ENCODE assay signal across 1 cellular context in the genomic region with DNA sequence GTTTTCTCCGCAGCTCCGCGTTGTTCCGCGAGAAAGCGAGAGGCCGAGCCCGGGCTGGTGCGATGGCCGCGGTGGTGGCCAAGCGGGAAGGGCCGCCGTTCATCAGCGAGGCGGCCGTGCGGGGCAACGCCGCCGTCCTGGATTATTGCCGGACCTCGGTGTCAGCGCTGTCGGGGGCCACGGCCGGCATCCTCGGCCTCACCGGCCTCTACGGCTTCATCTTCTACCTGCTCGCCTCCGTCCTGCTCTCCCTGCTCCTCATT.
A peak's percentile ranks its signal among the peaks of the same experiment; 100 is the strongest.
TF ChIP-seq lines count a peak whose summit lies in the region.

No MANE protein-coding gene starts in this region.

TF ChIP-seq in HepG2, 621 proteins besides CTCF, POLR2A, EP300 and RAD21 (continues in another document):
- TF ChIP-seq, protein P1, sequence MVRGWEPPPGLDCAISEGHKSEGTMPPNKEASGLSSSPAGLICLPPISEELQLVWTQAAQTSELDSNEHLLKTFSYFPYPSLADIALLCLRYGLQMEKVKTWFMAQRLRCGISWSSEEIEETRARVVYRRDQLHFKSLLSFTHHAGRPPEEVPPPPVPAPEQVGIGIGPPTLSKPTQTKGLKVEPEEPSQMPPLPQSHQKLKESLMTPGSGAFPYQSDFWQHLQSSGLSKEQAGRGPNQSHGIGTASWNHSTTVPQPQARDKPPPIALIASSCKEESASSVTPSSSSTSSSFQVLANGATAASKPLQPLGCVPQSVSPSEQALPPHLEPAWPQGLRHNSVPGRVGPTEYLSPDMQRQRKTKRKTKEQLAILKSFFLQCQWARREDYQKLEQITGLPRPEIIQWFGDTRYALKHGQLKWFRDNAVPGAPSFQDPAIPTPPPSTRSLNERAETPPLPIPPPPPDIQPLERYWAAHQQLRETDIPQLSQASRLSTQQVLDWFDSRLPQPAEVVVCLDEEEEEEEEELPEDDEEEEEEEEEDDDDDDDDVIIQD (CRISPR knock-in tag; IDR thresholded peaks at IDR 0.05; ENCODE audit: low read depth), result no peak
- peak; percentile 45 for TF ChIP-seq ZNF777 (CRISPR knock-in tag; IDR thresholded peaks at IDR 0.05)
- TF ChIP-seq, protein P2, sequence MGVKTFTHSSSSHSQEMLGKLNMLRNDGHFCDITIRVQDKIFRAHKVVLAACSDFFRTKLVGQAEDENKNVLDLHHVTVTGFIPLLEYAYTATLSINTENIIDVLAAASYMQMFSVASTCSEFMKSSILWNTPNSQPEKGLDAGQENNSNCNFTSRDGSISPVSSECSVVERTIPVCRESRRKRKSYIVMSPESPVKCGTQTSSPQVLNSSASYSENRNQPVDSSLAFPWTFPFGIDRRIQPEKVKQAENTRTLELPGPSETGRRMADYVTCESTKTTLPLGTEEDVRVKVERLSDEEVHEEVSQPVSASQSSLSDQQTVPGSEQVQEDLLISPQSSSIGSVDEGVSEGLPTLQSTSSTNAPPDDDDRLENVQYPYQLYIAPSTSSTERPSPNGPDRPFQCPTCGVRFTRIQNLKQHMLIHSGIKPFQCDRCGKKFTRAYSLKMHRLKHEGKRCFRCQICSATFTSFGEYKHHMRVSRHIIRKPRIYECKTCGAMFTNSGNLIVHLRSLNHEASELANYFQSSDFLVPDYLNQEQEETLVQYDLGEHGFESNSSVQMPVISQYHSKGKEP (CRISPR knock-in tag; IDR thresholded peaks at IDR 0.05), result 0 out of 2 replicates have a peak, but pooled peaks have one; percentile 11
- TF ChIP-seq ZNF121 (CRISPR knock-in tag; IDR thresholded peaks at IDR 0.05), result no peak
- no peak for TF ChIP-seq ZSCAN31 (CRISPR knock-in tag; IDR thresholded peaks at IDR 0.05; ENCODE audit: low read depth)
- TF ChIP-seq JUN (CRISPR knock-in tag; IDR thresholded peaks at IDR 0.05), result 0 out of 2 replicates have a peak, but pooled peaks have one; percentile 15
- TF ChIP-seq ZNF432 (CRISPR knock-in tag; IDR thresholded peaks at IDR 0.05; ENCODE audit: borderline replicate concordance), result no peak
- TF ChIP-seq ZNF160 (CRISPR knock-in tag; IDR thresholded peaks at IDR 0.05), result no peak
- no peak for TF ChIP-seq ATAD3A (CRISPR knock-in tag; IDR thresholded peaks at IDR 0.05)
- TF ChIP-seq, protein P3, sequence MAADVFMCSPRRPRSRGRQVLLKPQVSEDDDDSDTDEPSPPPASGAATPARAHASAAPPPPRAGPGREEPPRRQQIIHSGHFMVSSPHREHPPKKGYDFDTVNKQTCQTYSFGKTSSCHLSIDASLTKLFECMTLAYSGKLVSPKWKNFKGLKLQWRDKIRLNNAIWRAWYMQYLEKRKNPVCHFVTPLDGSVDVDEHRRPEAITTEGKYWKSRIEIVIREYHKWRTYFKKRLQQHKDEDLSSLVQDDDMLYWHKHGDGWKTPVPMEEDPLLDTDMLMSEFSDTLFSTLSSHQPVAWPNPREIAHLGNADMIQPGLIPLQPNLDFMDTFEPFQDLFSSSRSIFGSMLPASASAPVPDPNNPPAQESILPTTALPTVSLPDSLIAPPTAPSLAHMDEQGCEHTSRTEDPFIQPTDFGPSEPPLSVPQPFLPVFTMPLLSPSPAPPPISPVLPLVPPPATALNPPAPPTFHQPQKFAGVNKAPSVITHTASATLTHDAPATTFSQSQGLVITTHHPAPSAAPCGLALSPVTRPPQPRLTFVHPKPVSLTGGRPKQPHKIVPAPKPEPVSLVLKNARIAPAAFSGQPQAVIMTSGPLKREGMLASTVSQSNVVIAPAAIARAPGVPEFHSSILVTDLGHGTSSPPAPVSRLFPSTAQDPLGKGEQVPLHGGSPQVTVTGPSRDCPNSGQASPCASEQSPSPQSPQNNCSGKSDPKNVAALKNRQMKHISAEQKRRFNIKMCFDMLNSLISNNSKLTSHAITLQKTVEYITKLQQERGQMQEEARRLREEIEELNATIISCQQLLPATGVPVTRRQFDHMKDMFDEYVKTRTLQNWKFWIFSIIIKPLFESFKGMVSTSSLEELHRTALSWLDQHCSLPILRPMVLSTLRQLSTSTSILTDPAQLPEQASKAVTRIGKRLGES (CRISPR knock-in tag; IDR thresholded peaks at IDR 0.05; ENCODE audit: borderline replicate concordance), result no peak
- peak; percentile 25 for TF ChIP-seq IKZF4 (CRISPR knock-in tag; IDR thresholded peaks at IDR 0.05; ENCODE audit: borderline replicate concordance, low read depth, not compliant biosample characterization)
- TF ChIP-seq ZNF788 (CRISPR knock-in tag; IDR thresholded peaks at IDR 0.05; ENCODE audit: borderline replicate concordance), result no peak
- TF ChIP-seq ZNF326 (CRISPR knock-in tag; IDR thresholded peaks at IDR 0.05; ENCODE audit: borderline replicate concordance), result no peak
- TF ChIP-seq, protein P4, sequence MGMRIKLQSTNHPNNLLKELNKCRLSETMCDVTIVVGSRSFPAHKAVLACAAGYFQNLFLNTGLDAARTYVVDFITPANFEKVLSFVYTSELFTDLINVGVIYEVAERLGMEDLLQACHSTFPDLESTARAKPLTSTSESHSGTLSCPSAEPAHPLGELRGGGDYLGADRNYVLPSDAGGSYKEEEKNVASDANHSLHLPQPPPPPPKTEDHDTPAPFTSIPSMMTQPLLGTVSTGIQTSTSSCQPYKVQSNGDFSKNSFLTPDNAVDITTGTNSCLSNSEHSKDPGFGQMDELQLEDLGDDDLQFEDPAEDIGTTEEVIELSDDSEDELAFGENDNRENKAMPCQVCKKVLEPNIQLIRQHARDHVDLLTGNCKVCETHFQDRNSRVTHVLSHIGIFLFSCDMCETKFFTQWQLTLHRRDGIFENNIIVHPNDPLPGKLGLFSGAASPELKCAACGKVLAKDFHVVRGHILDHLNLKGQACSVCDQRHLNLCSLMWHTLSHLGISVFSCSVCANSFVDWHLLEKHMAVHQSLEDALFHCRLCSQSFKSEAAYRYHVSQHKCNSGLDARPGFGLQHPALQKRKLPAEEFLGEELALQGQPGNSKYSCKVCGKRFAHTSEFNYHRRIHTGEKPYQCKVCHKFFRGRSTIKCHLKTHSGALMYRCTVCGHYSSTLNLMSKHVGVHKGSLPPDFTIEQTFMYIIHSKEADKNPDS (CRISPR knock-in tag; IDR thresholded peaks at IDR 0.05), result 0 out of 2 replicates have a peak, but pooled peaks have one; percentile 21
- TF ChIP-seq, protein P5, sequence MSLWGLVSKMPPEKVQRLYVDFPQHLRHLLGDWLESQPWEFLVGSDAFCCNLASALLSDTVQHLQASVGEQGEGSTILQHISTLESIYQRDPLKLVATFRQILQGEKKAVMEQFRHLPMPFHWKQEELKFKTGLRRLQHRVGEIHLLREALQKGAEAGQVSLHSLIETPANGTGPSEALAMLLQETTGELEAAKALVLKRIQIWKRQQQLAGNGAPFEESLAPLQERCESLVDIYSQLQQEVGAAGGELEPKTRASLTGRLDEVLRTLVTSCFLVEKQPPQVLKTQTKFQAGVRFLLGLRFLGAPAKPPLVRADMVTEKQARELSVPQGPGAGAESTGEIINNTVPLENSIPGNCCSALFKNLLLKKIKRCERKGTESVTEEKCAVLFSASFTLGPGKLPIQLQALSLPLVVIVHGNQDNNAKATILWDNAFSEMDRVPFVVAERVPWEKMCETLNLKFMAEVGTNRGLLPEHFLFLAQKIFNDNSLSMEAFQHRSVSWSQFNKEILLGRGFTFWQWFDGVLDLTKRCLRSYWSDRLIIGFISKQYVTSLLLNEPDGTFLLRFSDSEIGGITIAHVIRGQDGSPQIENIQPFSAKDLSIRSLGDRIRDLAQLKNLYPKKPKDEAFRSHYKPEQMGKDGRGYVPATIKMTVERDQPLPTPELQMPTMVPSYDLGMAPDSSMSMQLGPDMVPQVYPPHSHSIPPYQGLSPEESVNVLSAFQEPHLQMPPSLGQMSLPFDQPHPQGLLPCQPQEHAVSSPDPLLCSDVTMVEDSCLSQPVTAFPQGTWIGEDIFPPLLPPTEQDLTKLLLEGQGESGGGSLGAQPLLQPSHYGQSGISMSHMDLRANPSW (CRISPR knock-in tag; IDR thresholded peaks at IDR 0.05; ENCODE audit: borderline replicate concordance), result no peak
- TF ChIP-seq MED8 (CRISPR knock-in tag; IDR thresholded peaks at IDR 0.05; ENCODE audit: insufficient replicate concordance), result no peak
- TF ChIP-seq ZNF138 (CRISPR knock-in tag; IDR thresholded peaks at IDR 0.05; ENCODE audit: low read depth), result no peak
- TF ChIP-seq, protein P6, sequence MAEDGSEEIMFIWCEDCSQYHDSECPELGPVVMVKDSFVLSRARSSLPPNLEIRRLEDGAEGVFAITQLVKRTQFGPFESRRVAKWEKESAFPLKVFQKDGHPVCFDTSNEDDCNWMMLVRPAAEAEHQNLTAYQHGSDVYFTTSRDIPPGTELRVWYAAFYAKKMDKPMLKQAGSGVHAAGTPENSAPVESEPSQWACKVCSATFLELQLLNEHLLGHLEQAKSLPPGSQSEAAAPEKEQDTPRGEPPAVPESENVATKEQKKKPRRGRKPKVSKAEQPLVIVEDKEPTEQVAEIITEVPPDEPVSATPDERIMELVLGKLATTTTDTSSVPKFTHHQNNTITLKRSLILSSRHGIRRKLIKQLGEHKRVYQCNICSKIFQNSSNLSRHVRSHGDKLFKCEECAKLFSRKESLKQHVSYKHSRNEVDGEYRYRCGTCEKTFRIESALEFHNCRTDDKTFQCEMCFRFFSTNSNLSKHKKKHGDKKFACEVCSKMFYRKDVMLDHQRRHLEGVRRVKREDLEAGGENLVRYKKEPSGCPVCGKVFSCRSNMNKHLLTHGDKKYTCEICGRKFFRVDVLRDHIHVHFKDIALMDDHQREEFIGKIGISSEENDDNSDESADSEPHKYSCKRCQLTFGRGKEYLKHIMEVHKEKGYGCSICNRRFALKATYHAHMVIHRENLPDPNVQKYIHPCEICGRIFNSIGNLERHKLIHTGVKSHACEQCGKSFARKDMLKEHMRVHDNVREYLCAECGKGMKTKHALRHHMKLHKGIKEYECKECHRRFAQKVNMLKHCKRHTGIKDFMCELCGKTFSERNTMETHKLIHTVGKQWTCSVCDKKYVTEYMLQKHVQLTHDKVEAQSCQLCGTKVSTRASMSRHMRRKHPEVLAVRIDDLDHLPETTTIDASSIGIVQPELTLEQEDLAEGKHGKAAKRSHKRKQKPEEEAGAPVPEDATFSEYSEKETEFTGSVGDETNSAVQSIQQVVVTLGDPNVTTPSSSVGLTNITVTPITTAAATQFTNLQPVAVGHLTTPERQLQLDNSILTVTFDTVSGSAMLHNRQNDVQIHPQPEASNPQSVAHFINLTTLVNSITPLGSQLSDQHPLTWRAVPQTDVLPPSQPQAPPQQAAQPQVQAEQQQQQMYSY (CRISPR knock-in tag; IDR thresholded peaks at IDR 0.05), result no peak
- TF ChIP-seq, protein P7, sequence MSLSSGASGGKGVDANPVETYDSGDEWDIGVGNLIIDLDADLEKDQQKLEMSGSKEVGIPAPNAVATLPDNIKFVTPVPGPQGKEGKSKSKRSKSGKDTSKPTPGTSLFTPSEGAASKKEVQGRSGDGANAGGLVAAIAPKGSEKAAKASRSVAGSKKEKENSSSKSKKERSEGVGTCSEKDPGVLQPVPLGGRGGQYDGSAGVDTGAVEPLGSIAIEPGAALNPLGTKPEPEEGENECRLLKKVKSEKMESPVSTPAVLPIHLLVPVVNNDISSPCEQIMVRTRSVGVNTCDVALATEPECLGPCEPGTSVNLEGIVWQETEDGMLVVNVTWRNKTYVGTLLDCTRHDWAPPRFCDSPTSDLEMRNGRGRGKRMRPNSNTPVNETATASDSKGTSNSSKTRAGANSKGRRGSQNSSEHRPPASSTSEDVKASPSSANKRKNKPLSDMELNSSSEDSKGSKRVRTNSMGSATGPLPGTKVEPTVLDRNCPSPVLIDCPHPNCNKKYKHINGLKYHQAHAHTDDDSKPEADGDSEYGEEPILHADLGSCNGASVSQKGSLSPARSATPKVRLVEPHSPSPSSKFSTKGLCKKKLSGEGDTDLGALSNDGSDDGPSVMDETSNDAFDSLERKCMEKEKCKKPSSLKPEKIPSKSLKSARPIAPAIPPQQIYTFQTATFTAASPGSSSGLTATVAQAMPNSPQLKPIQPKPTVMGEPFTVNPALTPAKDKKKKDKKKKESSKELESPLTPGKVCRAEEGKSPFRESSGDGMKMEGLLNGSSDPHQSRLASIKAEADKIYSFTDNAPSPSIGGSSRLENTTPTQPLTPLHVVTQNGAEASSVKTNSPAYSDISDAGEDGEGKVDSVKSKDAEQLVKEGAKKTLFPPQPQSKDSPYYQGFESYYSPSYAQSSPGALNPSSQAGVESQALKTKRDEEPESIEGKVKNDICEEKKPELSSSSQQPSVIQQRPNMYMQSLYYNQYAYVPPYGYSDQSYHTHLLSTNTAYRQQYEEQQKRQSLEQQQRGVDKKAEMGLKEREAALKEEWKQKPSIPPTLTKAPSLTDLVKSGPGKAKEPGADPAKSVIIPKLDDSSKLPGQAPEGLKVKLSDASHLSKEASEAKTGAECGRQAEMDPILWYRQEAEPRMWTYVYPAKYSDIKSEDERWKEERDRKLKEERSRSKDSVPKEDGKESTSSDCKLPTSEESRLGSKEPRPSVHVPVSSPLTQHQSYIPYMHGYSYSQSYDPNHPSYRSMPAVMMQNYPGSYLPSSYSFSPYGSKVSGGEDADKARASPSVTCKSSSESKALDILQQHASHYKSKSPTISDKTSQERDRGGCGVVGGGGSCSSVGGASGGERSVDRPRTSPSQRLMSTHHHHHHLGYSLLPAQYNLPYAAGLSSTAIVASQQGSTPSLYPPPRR (CRISPR knock-in tag; IDR thresholded peaks at IDR 0.05; ENCODE audit: borderline replicate concordance), result no peak
- no peak for TF ChIP-seq NFATC3 (CRISPR knock-in tag; IDR thresholded peaks at IDR 0.05)
- TF ChIP-seq, protein P8, sequence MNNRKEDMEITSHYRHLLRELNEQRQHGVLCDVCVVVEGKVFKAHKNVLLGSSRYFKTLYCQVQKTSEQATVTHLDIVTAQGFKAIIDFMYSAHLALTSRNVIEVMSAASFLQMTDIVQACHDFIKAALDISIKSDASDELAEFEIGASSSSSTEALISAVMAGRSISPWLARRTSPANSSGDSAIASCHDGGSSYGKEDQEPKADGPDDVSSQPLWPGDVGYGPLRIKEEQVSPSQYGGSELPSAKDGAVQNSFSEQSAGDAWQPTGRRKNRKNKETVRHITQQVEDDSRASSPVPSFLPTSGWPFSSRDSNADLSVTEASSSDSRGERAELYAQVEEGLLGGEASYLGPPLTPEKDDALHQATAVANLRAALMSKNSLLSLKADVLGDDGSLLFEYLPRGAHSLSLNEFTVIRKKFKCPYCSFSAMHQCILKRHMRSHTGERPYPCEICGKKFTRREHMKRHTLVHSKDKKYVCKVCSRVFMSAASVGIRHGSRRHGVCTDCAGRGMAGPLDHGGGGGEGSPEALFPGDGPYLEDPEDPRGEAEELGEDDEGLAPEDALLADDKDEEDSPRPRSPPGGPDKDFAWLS (CRISPR knock-in tag; IDR thresholded peaks at IDR 0.05; ENCODE audit: borderline replicate concordance), result 0 out of 2 replicates have a peak, but pooled peaks have one; percentile 49
- TF ChIP-seq, protein P9, sequence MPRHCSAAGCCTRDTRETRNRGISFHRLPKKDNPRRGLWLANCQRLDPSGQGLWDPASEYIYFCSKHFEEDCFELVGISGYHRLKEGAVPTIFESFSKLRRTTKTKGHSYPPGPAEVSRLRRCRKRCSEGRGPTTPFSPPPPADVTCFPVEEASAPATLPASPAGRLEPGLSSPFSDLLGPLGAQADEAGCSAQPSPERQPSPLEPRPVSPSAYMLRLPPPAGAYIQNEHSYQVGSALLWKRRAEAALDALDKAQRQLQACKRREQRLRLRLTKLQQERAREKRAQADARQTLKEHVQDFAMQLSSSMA (CRISPR knock-in tag; IDR thresholded peaks at IDR 0.05), result no peak
- TF ChIP-seq, protein P10, sequence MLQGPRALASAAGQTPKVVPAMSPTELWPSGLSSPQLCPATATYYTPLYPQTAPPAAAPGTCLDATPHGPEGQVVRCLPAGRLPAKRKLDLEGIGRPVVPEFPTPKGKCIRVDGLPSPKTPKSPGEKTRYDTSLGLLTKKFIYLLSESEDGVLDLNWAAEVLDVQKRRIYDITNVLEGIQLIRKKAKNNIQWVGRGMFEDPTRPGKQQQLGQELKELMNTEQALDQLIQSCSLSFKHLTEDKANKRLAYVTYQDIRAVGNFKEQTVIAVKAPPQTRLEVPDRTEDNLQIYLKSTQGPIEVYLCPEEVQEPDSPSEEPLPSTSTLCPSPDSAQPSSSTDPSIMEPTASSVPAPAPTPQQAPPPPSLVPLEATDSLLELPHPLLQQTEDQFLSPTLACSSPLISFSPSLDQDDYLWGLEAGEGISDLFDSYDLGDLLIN (CRISPR knock-in tag; IDR thresholded peaks at IDR 0.05; ENCODE audit: borderline replicate concordance), result no peak
